ENCODE assay signal across 1 cellular context in the genomic region with DNA sequence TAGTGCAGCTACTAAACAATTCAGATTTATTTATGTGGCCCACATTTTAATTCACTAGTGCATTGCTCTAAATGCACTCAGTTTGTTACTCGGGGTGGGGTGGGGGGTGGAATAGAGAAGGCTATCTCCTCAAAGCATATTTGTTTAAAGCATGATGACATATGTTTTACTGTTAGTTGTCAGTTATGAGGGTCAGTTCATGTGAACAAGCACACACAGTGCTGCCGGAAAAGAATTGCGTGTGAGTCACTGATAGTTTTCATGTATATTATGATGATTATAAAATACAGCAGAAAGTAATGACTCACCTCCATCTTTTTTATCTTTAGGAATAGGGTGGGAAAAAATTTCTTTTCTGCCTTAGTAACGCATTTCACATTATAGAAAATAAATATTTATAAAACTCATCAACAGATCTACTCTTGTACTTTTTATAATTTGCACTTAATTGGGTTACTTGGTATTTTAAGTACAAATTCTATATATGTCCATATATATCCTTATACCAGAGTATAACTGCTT.
TF ChIP-seq lines count a peak whose summit lies in the region.

No MANE protein-coding gene starts in this region.

TF ChIP-seq in K562, 482 proteins besides CTCF, POLR2A, EP300 and RAD21 (continued from another document and continues in another):
- TF ChIP-seq, protein P1, sequence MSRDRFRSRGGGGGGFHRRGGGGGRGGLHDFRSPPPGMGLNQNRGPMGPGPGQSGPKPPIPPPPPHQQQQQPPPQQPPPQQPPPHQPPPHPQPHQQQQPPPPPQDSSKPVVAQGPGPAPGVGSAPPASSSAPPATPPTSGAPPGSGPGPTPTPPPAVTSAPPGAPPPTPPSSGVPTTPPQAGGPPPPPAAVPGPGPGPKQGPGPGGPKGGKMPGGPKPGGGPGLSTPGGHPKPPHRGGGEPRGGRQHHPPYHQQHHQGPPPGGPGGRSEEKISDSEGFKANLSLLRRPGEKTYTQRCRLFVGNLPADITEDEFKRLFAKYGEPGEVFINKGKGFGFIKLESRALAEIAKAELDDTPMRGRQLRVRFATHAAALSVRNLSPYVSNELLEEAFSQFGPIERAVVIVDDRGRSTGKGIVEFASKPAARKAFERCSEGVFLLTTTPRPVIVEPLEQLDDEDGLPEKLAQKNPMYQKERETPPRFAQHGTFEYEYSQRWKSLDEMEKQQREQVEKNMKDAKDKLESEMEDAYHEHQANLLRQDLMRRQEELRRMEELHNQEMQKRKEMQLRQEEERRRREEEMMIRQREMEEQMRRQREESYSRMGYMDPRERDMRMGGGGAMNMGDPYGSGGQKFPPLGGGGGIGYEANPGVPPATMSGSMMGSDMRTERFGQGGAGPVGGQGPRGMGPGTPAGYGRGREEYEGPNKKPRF (IDR thresholded peaks at IDR 0.05; ENCODE audit: low read depth, low read length): no peak
- TF ChIP-seq, protein P2, sequence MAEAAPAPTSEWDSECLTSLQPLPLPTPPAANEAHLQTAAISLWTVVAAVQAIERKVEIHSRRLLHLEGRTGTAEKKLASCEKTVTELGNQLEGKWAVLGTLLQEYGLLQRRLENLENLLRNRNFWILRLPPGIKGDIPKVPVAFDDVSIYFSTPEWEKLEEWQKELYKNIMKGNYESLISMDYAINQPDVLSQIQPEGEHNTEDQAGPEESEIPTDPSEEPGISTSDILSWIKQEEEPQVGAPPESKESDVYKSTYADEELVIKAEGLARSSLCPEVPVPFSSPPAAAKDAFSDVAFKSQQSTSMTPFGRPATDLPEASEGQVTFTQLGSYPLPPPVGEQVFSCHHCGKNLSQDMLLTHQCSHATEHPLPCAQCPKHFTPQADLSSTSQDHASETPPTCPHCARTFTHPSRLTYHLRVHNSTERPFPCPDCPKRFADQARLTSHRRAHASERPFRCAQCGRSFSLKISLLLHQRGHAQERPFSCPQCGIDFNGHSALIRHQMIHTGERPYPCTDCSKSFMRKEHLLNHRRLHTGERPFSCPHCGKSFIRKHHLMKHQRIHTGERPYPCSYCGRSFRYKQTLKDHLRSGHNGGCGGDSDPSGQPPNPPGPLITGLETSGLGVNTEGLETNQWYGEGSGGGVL (CRISPR knock-in tag; IDR thresholded peaks at IDR 0.05): no peak
- TF ChIP-seq ZNF184 (CRISPR knock-in tag; IDR thresholded peaks at IDR 0.05) (no peak), TAL1 (IDR thresholded peaks at IDR 0.05) (peak; percentile 85), CAMTA2 (CRISPR knock-in tag; conservative IDR thresholded peaks at IDR 0.05) (no peak), KHSRP (IDR thresholded peaks at IDR 0.05) (no peak; the same call in none of the 2 replicates), FOXM1 (IDR thresholded peaks at IDR 0.05; ENCODE audit: low read depth) (peak; percentile 94), FOXM1 (CRISPR knock-in tag; IDR thresholded peaks at IDR 0.05; ENCODE audit: low read depth) (no peak), ELF2 (CRISPR knock-in tag; IDR thresholded peaks at IDR 0.05) (no peak), SIRT6 (IDR thresholded peaks at IDR 0.05; ENCODE audit: low read depth, low read length) (no peak), NCOR1 (IDR thresholded peaks at IDR 0.05) (peak; percentile 89), DDX20 (tag; IDR thresholded peaks at IDR 0.05; ENCODE audit: low read depth) (no peak), ZBTB17 (CRISPR knock-in tag; IDR thresholded peaks at IDR 0.05) (no peak), XRCC3 (IDR thresholded peaks at IDR 0.05) (0 out of 2 replicates have a peak, but pooled peaks have one; percentile 26), ESRRB (CRISPR knock-in tag; IDR thresholded peaks at IDR 0.05; ENCODE audit: borderline replicate concordance) (no peak), ZNF707 (CRISPR knock-in tag; conservative IDR thresholded peaks at IDR 0.05) (no peak), ZNF76 (CRISPR knock-in tag; IDR thresholded peaks at IDR 0.05; ENCODE audit: borderline replicate concordance) (no peak), MED1 (CRISPR knock-in tag; IDR thresholded peaks at IDR 0.05; ENCODE audit: borderline replicate concordance) (no peak), CCNT2 (IDR thresholded peaks at IDR 0.05; ENCODE audit: borderline replicate concordance, extremely low read depth, insufficient read length, low read depth, low read length) (peak; percentile 24), BRD9 (IDR thresholded peaks at IDR 0.05; ENCODE audit: low read depth, partially characterized antibody) (peak; percentile 91), TGIF2 (CRISPR knock-in tag; IDR thresholded peaks at IDR 0.05) (no peak), SP2 (IDR thresholded peaks at IDR 0.05; ENCODE audit: extremely low read depth, low read depth, low read length, poor library complexity, severe bottlenecking) (no peak), MTA3 (IDR thresholded peaks at IDR 0.05; ENCODE audit: borderline replicate concordance) (peak; percentile 47; the same call in 1 of the 2 replicates), HIVEP1 (CRISPR knock-in tag; IDR thresholded peaks at IDR 0.05) (no peak), RCOR1 (IDR thresholded peaks at IDR 0.05; ENCODE audit: borderline replicate concordance in 1 of 2, low read depth in 2 of 2, low read length in 2 of 2) (peak in 1 of 2 experiments; percentile 78; a peak in 2 of 4 replicates), TOE1 (IDR thresholded peaks at IDR 0.05; ENCODE audit: borderline replicate concordance) (peak; percentile 63; the same call in 1 of the 2 replicates), TOE1 (CRISPR knock-in tag; IDR thresholded peaks at IDR 0.05; ENCODE audit: borderline replicate concordance, low read depth) (no peak), BHLHE40 (IDR thresholded peaks at IDR 0.05; ENCODE audit: low read length) (peak; percentile 67; the same call in 1 of the 2 replicates), ZNF444 (CRISPR knock-in tag; IDR thresholded peaks at IDR 0.05) (no peak), ZNF586 (CRISPR knock-in tag; conservative IDR thresholded peaks at IDR 0.05) (no peak)
- TF ChIP-seq, protein P3, sequence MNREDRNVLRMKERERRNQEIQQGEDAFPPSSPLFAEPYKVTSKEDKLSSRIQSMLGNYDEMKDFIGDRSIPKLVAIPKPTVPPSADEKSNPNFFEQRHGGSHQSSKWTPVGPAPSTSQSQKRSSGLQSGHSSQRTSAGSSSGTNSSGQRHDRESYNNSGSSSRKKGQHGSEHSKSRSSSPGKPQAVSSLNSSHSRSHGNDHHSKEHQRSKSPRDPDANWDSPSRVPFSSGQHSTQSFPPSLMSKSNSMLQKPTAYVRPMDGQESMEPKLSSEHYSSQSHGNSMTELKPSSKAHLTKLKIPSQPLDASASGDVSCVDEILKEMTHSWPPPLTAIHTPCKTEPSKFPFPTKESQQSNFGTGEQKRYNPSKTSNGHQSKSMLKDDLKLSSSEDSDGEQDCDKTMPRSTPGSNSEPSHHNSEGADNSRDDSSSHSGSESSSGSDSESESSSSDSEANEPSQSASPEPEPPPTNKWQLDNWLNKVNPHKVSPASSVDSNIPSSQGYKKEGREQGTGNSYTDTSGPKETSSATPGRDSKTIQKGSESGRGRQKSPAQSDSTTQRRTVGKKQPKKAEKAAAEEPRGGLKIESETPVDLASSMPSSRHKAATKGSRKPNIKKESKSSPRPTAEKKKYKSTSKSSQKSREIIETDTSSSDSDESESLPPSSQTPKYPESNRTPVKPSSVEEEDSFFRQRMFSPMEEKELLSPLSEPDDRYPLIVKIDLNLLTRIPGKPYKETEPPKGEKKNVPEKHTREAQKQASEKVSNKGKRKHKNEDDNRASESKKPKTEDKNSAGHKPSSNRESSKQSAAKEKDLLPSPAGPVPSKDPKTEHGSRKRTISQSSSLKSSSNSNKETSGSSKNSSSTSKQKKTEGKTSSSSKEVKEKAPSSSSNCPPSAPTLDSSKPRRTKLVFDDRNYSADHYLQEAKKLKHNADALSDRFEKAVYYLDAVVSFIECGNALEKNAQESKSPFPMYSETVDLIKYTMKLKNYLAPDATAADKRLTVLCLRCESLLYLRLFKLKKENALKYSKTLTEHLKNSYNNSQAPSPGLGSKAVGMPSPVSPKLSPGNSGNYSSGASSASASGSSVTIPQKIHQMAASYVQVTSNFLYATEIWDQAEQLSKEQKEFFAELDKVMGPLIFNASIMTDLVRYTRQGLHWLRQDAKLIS (CRISPR knock-in tag; IDR thresholded peaks at IDR 0.05): no peak
- TF ChIP-seq, protein P4, sequence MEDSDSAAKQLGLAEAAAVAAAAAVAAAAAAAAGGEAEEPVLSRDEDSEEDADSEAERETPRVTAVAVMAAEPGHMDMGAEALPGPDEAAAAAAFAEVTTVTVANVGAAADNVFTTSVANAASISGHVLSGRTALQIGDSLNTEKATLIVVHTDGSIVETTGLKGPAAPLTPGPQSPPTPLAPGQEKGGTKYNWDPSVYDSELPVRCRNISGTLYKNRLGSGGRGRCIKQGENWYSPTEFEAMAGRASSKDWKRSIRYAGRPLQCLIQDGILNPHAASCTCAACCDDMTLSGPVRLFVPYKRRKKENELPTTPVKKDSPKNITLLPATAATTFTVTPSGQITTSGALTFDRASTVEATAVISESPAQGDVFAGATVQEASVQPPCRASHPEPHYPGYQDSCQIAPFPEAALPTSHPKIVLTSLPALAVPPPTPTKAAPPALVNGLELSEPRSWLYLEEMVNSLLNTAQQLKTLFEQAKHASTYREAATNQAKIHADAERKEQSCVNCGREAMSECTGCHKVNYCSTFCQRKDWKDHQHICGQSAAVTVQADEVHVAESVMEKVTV (CRISPR knock-in tag; IDR thresholded peaks at IDR 0.05): peak; percentile 40; the same call in 1 of the 2 replicates
- TF ChIP-seq, protein P5, sequence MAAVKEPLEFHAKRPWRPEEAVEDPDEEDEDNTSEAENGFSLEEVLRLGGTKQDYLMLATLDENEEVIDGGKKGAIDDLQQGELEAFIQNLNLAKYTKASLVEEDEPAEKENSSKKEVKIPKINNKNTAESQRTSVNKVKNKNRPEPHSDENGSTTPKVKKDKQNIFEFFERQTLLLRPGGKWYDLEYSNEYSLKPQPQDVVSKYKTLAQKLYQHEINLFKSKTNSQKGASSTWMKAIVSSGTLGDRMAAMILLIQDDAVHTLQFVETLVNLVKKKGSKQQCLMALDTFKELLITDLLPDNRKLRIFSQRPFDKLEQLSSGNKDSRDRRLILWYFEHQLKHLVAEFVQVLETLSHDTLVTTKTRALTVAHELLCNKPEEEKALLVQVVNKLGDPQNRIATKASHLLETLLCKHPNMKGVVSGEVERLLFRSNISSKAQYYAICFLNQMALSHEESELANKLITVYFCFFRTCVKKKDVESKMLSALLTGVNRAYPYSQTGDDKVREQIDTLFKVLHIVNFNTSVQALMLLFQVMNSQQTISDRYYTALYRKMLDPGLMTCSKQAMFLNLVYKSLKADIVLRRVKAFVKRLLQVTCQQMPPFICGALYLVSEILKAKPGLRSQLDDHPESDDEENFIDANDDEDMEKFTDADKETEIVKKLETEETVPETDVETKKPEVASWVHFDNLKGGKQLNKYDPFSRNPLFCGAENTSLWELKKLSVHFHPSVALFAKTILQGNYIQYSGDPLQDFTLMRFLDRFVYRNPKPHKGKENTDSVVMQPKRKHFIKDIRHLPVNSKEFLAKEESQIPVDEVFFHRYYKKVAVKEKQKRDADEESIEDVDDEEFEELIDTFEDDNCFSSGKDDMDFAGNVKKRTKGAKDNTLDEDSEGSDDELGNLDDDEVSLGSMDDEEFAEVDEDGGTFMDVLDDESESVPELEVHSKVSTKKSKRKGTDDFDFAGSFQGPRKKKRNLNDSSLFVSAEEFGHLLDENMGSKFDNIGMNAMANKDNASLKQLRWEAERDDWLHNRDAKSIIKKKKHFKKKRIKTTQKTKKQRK (IDR thresholded peaks at IDR 0.05; ENCODE audit: borderline replicate concordance, low read depth, low read length): no peak
- TF ChIP-seq, protein P6, sequence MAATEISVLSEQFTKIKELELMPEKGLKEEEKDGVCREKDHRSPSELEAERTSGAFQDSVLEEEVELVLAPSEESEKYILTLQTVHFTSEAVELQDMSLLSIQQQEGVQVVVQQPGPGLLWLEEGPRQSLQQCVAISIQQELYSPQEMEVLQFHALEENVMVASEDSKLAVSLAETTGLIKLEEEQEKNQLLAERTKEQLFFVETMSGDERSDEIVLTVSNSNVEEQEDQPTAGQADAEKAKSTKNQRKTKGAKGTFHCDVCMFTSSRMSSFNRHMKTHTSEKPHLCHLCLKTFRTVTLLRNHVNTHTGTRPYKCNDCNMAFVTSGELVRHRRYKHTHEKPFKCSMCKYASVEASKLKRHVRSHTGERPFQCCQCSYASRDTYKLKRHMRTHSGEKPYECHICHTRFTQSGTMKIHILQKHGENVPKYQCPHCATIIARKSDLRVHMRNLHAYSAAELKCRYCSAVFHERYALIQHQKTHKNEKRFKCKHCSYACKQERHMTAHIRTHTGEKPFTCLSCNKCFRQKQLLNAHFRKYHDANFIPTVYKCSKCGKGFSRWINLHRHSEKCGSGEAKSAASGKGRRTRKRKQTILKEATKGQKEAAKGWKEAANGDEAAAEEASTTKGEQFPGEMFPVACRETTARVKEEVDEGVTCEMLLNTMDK (IDR thresholded peaks at IDR 0.05; ENCODE audit: borderline replicate concordance, insufficient read depth, low read depth, low read length, poor library complexity, severe bottlenecking): no peak
- TF ChIP-seq, protein P7, sequence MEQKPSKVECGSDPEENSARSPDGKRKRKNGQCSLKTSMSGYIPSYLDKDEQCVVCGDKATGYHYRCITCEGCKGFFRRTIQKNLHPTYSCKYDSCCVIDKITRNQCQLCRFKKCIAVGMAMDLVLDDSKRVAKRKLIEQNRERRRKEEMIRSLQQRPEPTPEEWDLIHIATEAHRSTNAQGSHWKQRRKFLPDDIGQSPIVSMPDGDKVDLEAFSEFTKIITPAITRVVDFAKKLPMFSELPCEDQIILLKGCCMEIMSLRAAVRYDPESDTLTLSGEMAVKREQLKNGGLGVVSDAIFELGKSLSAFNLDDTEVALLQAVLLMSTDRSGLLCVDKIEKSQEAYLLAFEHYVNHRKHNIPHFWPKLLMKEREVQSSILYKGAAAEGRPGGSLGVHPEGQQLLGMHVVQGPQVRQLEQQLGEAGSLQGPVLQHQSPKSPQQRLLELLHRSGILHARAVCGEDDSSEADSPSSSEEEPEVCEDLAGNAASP (IDR thresholded peaks at IDR 0.05): no peak
- TF ChIP-seq, protein P8, sequence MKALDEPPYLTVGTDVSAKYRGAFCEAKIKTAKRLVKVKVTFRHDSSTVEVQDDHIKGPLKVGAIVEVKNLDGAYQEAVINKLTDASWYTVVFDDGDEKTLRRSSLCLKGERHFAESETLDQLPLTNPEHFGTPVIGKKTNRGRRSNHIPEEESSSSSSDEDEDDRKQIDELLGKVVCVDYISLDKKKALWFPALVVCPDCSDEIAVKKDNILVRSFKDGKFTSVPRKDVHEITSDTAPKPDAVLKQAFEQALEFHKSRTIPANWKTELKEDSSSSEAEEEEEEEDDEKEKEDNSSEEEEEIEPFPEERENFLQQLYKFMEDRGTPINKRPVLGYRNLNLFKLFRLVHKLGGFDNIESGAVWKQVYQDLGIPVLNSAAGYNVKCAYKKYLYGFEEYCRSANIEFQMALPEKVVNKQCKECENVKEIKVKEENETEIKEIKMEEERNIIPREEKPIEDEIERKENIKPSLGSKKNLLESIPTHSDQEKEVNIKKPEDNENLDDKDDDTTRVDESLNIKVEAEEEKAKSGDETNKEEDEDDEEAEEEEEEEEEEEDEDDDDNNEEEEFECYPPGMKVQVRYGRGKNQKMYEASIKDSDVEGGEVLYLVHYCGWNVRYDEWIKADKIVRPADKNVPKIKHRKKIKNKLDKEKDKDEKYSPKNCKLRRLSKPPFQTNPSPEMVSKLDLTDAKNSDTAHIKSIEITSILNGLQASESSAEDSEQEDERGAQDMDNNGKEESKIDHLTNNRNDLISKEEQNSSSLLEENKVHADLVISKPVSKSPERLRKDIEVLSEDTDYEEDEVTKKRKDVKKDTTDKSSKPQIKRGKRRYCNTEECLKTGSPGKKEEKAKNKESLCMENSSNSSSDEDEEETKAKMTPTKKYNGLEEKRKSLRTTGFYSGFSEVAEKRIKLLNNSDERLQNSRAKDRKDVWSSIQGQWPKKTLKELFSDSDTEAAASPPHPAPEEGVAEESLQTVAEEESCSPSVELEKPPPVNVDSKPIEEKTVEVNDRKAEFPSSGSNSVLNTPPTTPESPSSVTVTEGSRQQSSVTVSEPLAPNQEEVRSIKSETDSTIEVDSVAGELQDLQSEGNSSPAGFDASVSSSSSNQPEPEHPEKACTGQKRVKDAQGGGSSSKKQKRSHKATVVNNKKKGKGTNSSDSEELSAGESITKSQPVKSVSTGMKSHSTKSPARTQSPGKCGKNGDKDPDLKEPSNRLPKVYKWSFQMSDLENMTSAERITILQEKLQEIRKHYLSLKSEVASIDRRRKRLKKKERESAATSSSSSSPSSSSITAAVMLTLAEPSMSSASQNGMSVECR (CRISPR knock-in tag; IDR thresholded peaks at IDR 0.05): no peak
